28 cellular contexts compared by ENCODE assay signal in genomic region chr16:11340710-11341109, GRCh38. TPM values are rescaled to one million over a fixed set of nuclear protein-coding genes. Genes with fewer than 3 reads are reported as not detected.
"Had no signal": no experiment of that assay in that cellular context is flagged by ENCODE, and none has a peak within 500 bp of the region (broad histone marks: within the 10 kb centered on the region; RNA-seq: fewer than 3 reads in every experiment).

No MANE protein-coding gene starts in this region.

- H3K9ac ChIP-seq: neural progenitor cell had no signal

- H2AFZ ChIP-seq: neural progenitor cell had no signal

- H3K4me3 ChIP-seq: colonic mucosa, left lung, neural progenitor cell, prostate gland, skin epidermis had no signal

- H3K4me1 ChIP-seq: colonic mucosa, prostate gland had no signal

- H3K4me2 ChIP-seq: neural progenitor cell had no signal

- H3K36me3 Mint-ChIP-seq: neural progenitor cell, type B pancreatic cell had no signal

- H3K9me3 ChIP-seq: colonic mucosa, left lung, prostate gland had no signal

- H3K27me3 Mint-ChIP-seq: activated CD4-positive, alpha-beta T cell treated with anti-CD3 and anti-CD28 coated beads, Interleukin-2, amount 10 ng/mL, durations not matched to agents 7 days and 5 days; activated naive CD8-positive, alpha-beta T cell treated with anti-CD3 and anti-CD28 coated beads, Interleukin-2, amount 50 U/mL, for 24 hours; activated T-cell treated with anti-CD3 and anti-CD28 coated beads, Interleukin-2, amount 50 U/mL, for 24 hours; stimulated activated naive CD8-positive, alpha-beta T cell treated with anti-CD3 and anti-CD28 coated beads, Interleukin-15, amount 100 ng/mL, for 72 hours; type B pancreatic cell had no signal

- H3K4me3 Mint-ChIP-seq: activated CD4-positive, alpha-beta T cell treated with anti-CD3 and anti-CD28 coated beads, Interleukin-2, amount 10 ng/mL, durations not matched to agents 7 days and 5 days; activated CD8-positive, alpha-beta T cell treated with anti-CD3 and anti-CD28 coated beads, Interleukin-2, amount 10 ng/mL, durations not matched to agents 7 days and 5 days; activated naive CD4-positive, alpha-beta T cell treated with anti-CD3 and anti-CD28 coated beads for 36 hours; activated naive CD8-positive, alpha-beta T cell treated with anti-CD3 and anti-CD28 coated beads, Interleukin-2, amount 50 U/mL, for 24 hours; activated T-cell treated with anti-CD3 and anti-CD28 coated beads, Interleukin-2, amount 50 U/mL, for 24 hours; neural progenitor cell; stimulated activated naive CD8-positive, alpha-beta T cell treated with anti-CD3 and anti-CD28 coated beads, Interleukin-15, amount 100 ng/mL, for 72 hours; T-helper 2 cell treated with Interferon-gamma antibody and Interleukin-4, amounts not matched to agents 5 μg/mL and 100 μg/mL, for 36 hours; type B pancreatic cell had no signal

- H3K9me3 Mint-ChIP-seq: activated CD4-positive, alpha-beta T cell treated with anti-CD3 and anti-CD28 coated beads, Interleukin-2, amount 10 ng/mL, durations not matched to agents 7 days and 5 days; activated naive CD4-positive, alpha-beta T cell treated with anti-CD3 and anti-CD28 coated beads for 36 hours; activated naive CD8-positive, alpha-beta T cell treated with anti-CD3 and anti-CD28 coated beads, Interleukin-2, amount 50 U/mL, for 24 hours; activated T-cell treated with anti-CD3 and anti-CD28 coated beads, Interleukin-2, amount 50 U/mL, for 24 hours; activated T-helper 2 cell treated with anti-CD3 and anti-CD28 coated beads, Interferon-gamma antibody, Interleukin-2, Interleukin-4, amounts not matched to agents 10 μg/mL and 5 μg/mL and 100 μg/mL, durations not matched to agents 14 hours and 24 hours and 36 hours; stimulated activated naive CD8-positive, alpha-beta T cell treated with anti-CD3 and anti-CD28 coated beads, Interleukin-15, amount 100 ng/mL, for 72 hours; T-helper 2 cell treated with Interferon-gamma antibody and Interleukin-4, amounts not matched to agents 5 μg/mL and 100 μg/mL, for 36 hours; type B pancreatic cell had no signal

- H3K27me3 ChIP-seq: brain microvascular endothelial cell, colonic mucosa, left lung, neural progenitor cell had no signal

- H3K27ac ChIP-seq: brain microvascular endothelial cell, colonic mucosa, left lung, neural progenitor cell, prostate gland had no signal

- H3K27ac Mint-ChIP-seq: activated CD4-positive, alpha-beta T cell treated with anti-CD3 and anti-CD28 coated beads, Interleukin-2, amount 10 ng/mL, durations not matched to agents 7 days and 5 days; activated CD8-positive, alpha-beta T cell treated with anti-CD3 and anti-CD28 coated beads, Interleukin-2, amount 10 ng/mL, durations not matched to agents 7 days and 5 days; activated naive CD4-positive, alpha-beta T cell treated with anti-CD3 and anti-CD28 coated beads for 36 hours; activated naive CD8-positive, alpha-beta T cell treated with anti-CD3 and anti-CD28 coated beads, Interleukin-2, amount 50 U/mL, for 24 hours; activated T-cell treated with anti-CD3 and anti-CD28 coated beads, Interleukin-2, amount 50 U/mL, for 24 hours; activated T-helper 2 cell treated with anti-CD3 and anti-CD28 coated beads, Interferon-gamma antibody, Interleukin-2, Interleukin-4, amounts not matched to agents 10 μg/mL and 5 μg/mL and 100 μg/mL, durations not matched to agents 14 hours and 24 hours and 36 hours; neural progenitor cell; T-helper 2 cell treated with Interferon-gamma antibody and Interleukin-4, amounts not matched to agents 5 μg/mL and 100 μg/mL, for 36 hours; type B pancreatic cell had no signal

- DNase-seq: activated CD4-positive, alpha-beta T cell treated with anti-CD3 and anti-CD28 coated beads, Interleukin-2, amount 10 ng/mL, durations not matched to agents 7 days and 5 days; activated CD8-positive, alpha-beta T cell treated with anti-CD3 and anti-CD28 coated beads, Interleukin-2, amount 10 ng/mL, durations not matched to agents 7 days and 5 days; activated naive CD4-positive, alpha-beta T cell treated with anti-CD3 and anti-CD28 coated beads for 36 hours; activated naive CD8-positive, alpha-beta T cell treated with anti-CD3 and anti-CD28 coated beads, Interleukin-2, amount 50 U/mL, for 24 hours; activated T-cell treated with anti-CD3 and anti-CD28 coated beads, Interleukin-2, amount 50 U/mL, for 24 hours; aorta; brain microvascular endothelial cell; central memory CD4-positive, alpha-beta T cell; colonic mucosa; erythroblast; hypothalamus; kidney; left lung; right cardiac atrium; stimulated activated CD4-positive, alpha-beta T cell treated with anti-CD3 and anti-CD28 coated beads, Interleukin-15, amount 100 ng/mL, for 24 hours; stimulated activated CD4-positive, alpha-beta T cell treated with anti-CD3 and anti-CD28 coated beads, Interleukin-2, amount 100 ng/mL, for 48 hours; stimulated activated naive CD8-positive, alpha-beta T cell treated with anti-CD3 and anti-CD28 coated beads, Interleukin-15, amount 100 ng/mL, for 72 hours had no signal

- FAIRE-seq: frontal cortex, kidney had no signal

- H3K36me3 ChIP-seq: brain microvascular endothelial cell, colonic mucosa, left lung, neural progenitor cell, prostate gland had no signal

RNA-seq across cellular contexts. Expression of gene PRM1, which starts 59.6 kb away (rescaled TPM):
- total RNA-seq: activated CD4-positive, alpha-beta T cell treated with anti-CD3 and anti-CD28 coated beads, Interleukin-2, amount 10 ng/mL, durations not matched to agents 7 days and 5 days; activated CD8-positive, alpha-beta T cell treated with anti-CD3 and anti-CD28 coated beads, Interleukin-2, amount 10 ng/mL, durations not matched to agents 7 days and 5 days; activated naive CD4-positive, alpha-beta T cell treated with anti-CD3 and anti-CD28 coated beads for 36 hours; activated T-helper 2 cell treated with anti-CD3 and anti-CD28 coated beads, Interferon-gamma antibody, Interleukin-2, Interleukin-4, amounts not matched to agents 10 μg/mL and 5 μg/mL and 100 μg/mL, durations not matched to agents 14 hours and 24 hours and 36 hours; aorta; colonic mucosa; frontal cortex; kidney; left lung; lung microvascular endothelial cell; mononuclear cell; osteoblast; right cardiac atrium; temporal lobe had no signal
- polyA plus RNA-seq: aorta, right cardiac atrium had no signal
